In the genomic region with DNA sequence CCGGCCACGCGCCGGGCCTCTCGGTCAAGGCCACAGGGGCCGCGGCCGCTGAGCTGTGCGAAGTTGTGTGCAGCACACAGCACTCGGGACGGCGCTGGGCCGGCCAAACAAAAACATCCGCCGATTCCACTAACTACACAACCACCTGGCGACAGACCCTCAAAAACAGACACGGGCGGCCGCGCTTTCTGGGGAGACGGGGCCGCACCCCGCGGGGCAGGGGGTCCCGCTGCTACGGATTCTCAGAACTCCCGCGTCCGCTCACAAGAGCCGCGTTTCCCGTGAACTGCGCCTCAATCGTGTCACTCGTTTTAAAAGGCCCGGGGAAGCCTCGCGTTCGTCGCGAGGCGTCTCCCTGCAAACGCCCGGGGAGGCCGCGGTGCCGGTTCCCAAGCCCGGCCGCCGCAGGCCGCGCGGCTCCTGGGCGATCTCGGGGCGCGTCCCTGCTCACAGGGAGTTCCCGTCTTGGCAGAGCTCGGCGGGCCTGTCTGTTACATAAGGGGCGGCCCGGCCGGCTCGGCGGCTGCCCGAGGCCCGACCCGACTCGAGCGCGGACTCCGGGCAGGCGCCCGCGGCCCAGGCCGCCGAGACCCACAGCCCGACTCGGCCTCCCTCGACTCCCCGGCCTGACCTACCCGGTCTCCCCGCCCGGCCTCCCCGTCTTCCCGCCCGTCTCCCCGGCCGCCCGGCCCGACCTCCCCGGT, we compare ENCODE assay signal across 8 cellular contexts. TPM values are rescaled to one million over a fixed set of nuclear protein-coding genes. Genes with fewer than 3 reads are reported as not detected.
DNase-seq lines count a peak whose midpoint lies in the region; ATAC-seq and TF ChIP-seq lines count a peak whose summit lies in the region.

No MANE protein-coding gene starts in this region.

- CTCF ChIA-PET in activated CD8-positive, alpha-beta T cell treated with anti-CD3 and anti-CD28 coated beads for 36 hours (lab: Charles Lee): no interaction called here

- H3K27ac ChIP-seq in esophagus squamous epithelium: peak overlapping the region; percentile 87 to 99 (median 95)

- peaks cover 34% of the 10 kb centered on the region for H3K36me3 Mint-ChIP-seq in activated CD8-positive, alpha-beta T cell treated with anti-CD3 and anti-CD28 coated beads for 36 hours (ENCODE audit: low read depth)
- H3K36me3 Mint-ChIP-seq in naive thymus-derived CD8-positive, alpha-beta T cell: peaks cover 8 to 32% (median 14%) of the 10 kb centered on the region in 3 donors

- TF ChIP-seq POLR2A in esophagus squamous epithelium (IDR thresholded peaks at IDR 0.05): peak in 2 of 4 donors; percentile 27 to 32

- no peaks in the 10 kb centered on the region for H3K27me3 Mint-ChIP-seq in activated CD8-positive, alpha-beta T cell treated with anti-CD3 and anti-CD28 coated beads for 36 hours
- no peaks in the 10 kb centered on the region for H3K27me3 Mint-ChIP-seq in naive thymus-derived CD8-positive, alpha-beta T cell

- peak overlapping the region; percentile 72 to 85 (median 78) for H3K4me3 ChIP-seq in esophagus squamous epithelium

- H3K27me3 ChIP-seq in esophagus squamous epithelium: no peaks in the 10 kb centered on the region

- peaks cover 15 to 38% (median 20%) of the 10 kb centered on the region in 3 donors for H3K36me3 ChIP-seq in esophagus squamous epithelium

- peak overlapping the region; percentile 90 for H3K4me3 Mint-ChIP-seq in activated CD8-positive, alpha-beta T cell treated with anti-CD3 and anti-CD28 coated beads for 36 hours
- peak overlapping the region; percentile 86 to 96 (median 93) for H3K4me3 Mint-ChIP-seq in naive thymus-derived CD8-positive, alpha-beta T cell

- POLR2A ChIA-PET in activated CD8-positive, alpha-beta T cell treated with anti-CD3 and anti-CD28 coated beads for 36 hours (lab: Charles Lee): interaction anchor here (0.9 to 1.7 kb wide), 13 partner anchors 8 to 133 kb away, joined by 3 to 7 read pairs (median 4); no protein-coding TSS in a partner anchor
- POLR2A ChIA-PET in naive thymus-derived CD8-positive, alpha-beta T cell (lab: Charles Lee): interaction anchor here (0.8 to 2.6 kb wide), 10 partner anchors 11 to 186 kb away, joined by 3 to 16 read pairs (median 4); a partner anchor contains a TSS

- intact Hi-C loops in activated CD8-positive, alpha-beta T cell treated with anti-CD3 and anti-CD28 coated beads for 36 hours (cut with micrococcal nuclease): no loop called here
- intact Hi-C loops in esophagus squamous epithelium (cut with DNase I): no loop called here

- ATAC-seq in HG02642 (IDR thresholded peaks at IDR 0.05; ENCODE audit: poor library complexity, unreplicated experiment) (peak; percentile 32), HG03521 (IDR thresholded peaks at IDR 0.05; ENCODE audit: unreplicated experiment) (no peak)
- ATAC-seq in activated CD8-positive, alpha-beta T cell treated with anti-CD3 and anti-CD28 coated beads for 36 hours: peak; percentile 10
- ATAC-seq in naive thymus-derived CD8-positive, alpha-beta T cell: peak; percentile 16 to 30

- no peak for TF ChIP-seq CTCF in activated CD8-positive, alpha-beta T cell treated with anti-CD3 and anti-CD28 coated beads for 36 hours (IDR thresholded peaks at IDR 0.05)
- no peak for TF ChIP-seq CTCF in esophagus squamous epithelium (IDR thresholded peaks at IDR 0.05)

- WGBS in esophagus squamous epithelium, 2 donors: 0% methylated on average over 13 of the region's 92 CpGs; no CpG with 5 or more reads in 1 of the 2 donors

- peak overlapping the region; percentile 95 for H3K27ac Mint-ChIP-seq in activated CD8-positive, alpha-beta T cell treated with anti-CD3 and anti-CD28 coated beads for 36 hours
- peak overlapping the region; percentile 80 to 97 (median 96) for H3K27ac Mint-ChIP-seq in naive thymus-derived CD8-positive, alpha-beta T cell

- no peaks in the 10 kb centered on the region for H3K9me3 ChIP-seq in esophagus squamous epithelium

- peak; percentile 53 for DNase-seq in CD1c-positive myeloid dendritic cell (ENCODE audit: extremely low spot score)
- peak; percentile 46 for DNase-seq in activated CD8-positive, alpha-beta T cell treated with anti-CD3 and anti-CD28 coated beads for 36 hours
- no peak for DNase-seq in esophagus squamous epithelium (lab: John Stamatoyannopoulos, UW)
- peak in 8 of 10 donors; percentile 15 to 55 (median 42) for DNase-seq in naive thymus-derived CD8-positive, alpha-beta T cell
- no peak for DNase-seq in LoVo (ENCODE audit: low spot score)
- no peak for DNase-seq in ecto neural progenitor cell (ENCODE audit: low spot score)

- peaks cover 2% of the 10 kb centered on the region for H3K9me3 Mint-ChIP-seq in activated CD8-positive, alpha-beta T cell treated with anti-CD3 and anti-CD28 coated beads for 36 hours
- no peaks in the 10 kb centered on the region for H3K9me3 Mint-ChIP-seq in naive thymus-derived CD8-positive, alpha-beta T cell

- peaks cover 47% of the 10 kb centered on the region for H3K4me1 Mint-ChIP-seq in activated CD8-positive, alpha-beta T cell treated with anti-CD3 and anti-CD28 coated beads for 36 hours (ENCODE audit: low read depth)
- peaks cover 26 to 55% (median 47%) of the 10 kb centered on the region in 4 donors for H3K4me1 Mint-ChIP-seq in naive thymus-derived CD8-positive, alpha-beta T cell

- H3K4me1 ChIP-seq in esophagus squamous epithelium: peaks cover 26 to 67% (median 29%) of the 10 kb centered on the region in 3 donors

RNA-seq across cellular contexts. Expression of a gene that starts 0.9 kb away (rescaled TPM):
- total RNA-seq in activated CD8-positive, alpha-beta T cell treated with anti-CD3 and anti-CD28 coated beads for 36 hours: 10 to 100 TPM; 24.5 to 29.0 TPM
- 10 to 100 TPM; 17.8 to 37.4 (median 29.9) TPM for total RNA-seq in esophagus squamous epithelium
- total RNA-seq in naive thymus-derived CD8-positive, alpha-beta T cell: 10 to 100 TPM; 80.9 to 86.8 TPM
- polyA plus RNA-seq in naive thymus-derived CD8-positive, alpha-beta T cell: 1 to 10 TPM; 1.9 to 3.7 (median 2.2) TPM

RNA-seq across cellular contexts. Expression of a gene that starts 26.9 kb away (rescaled TPM):
- total RNA-seq in activated CD8-positive, alpha-beta T cell treated with anti-CD3 and anti-CD28 coated beads for 36 hours: 10 to 100 TPM; 19.7 to 20.1 TPM
- total RNA-seq in esophagus squamous epithelium: 10 to 100 TPM in 3 of 4 donors, 1 to 10 TPM in 1; 9.6 to 14.1 (median 13.7) TPM
- 10 to 100 TPM; 17.6 to 18.1 TPM for total RNA-seq in naive thymus-derived CD8-positive, alpha-beta T cell
- 10 to 100 TPM in 1 of 3 donors, 1 to 10 TPM in 2; 5.5 to 11.4 (median 8.1) TPM for polyA plus RNA-seq in naive thymus-derived CD8-positive, alpha-beta T cell

Comparison
In these comparisons a context has a peak if more than half of its experiments do, and no peak if none do; other contexts are left out.
1. DNase-seq: peak in CD1c-positive myeloid dendritic cell (single experiment), activated CD8-positive, alpha-beta T cell treated with anti-CD3 and anti-CD28 coated beads for 36 hours (single experiment) and naive thymus-derived CD8-positive, alpha-beta T cell (8 of 10); none in esophagus squamous epithelium (single experiment), LoVo (single experiment) and ecto neural progenitor cell (single experiment).